Comparison of ENCODE assay signal across 13 cellular contexts in genomic region chr4:10109995-10110670, GRCh38. TPM values are rescaled to one million over a fixed set of nuclear protein-coding genes. Genes with fewer than 3 reads are reported as not detected.
DNase-seq lines count a peak whose midpoint lies in the region; ATAC-seq and TF ChIP-seq lines count a peak whose summit lies in the region.
"Had no signal": no experiment of that assay in that cellular context is flagged by ENCODE, and none has a peak within 500 bp of the region (broad histone marks: within the 10 kb centered on the region; RNA-seq: fewer than 3 reads in every experiment).

No MANE protein-coding gene starts in this region.

- no peaks in the 10 kb centered on the region for H3K27me3 Mint-ChIP-seq in activated CD4-positive, alpha-beta T cell treated with anti-CD3 and anti-CD28 coated beads for 36 hours
- H3K27me3 Mint-ChIP-seq in endodermal cell (ENCODE audit: insufficient read depth) = no peaks in the 10 kb centered on the region

- H3K4me1 ChIP-seq in PC-3 (ENCODE audit: insufficient read depth, low read length) (peaks cover 65% of the 10 kb centered on the region), endodermal cell (ENCODE audit: control insufficient read depth, insufficient read depth, low read length) (peaks cover 29% of the 10 kb centered on the region), skeletal muscle satellite cell (ENCODE audit: control insufficient read depth, insufficient read depth, low read length) (peaks cover 92% of the 10 kb centered on the region)

- ATAC-seq in activated CD4-positive, alpha-beta T cell treated with anti-CD3 and anti-CD28 coated beads for 36 hours = no peak
- ATAC-seq in PC-3 = no peak
- ATAC-seq: pancreas had no signal

- H3K4me1 Mint-ChIP-seq in activated CD4-positive, alpha-beta T cell treated with anti-CD3 and anti-CD28 coated beads for 36 hours = peaks cover 99% of the 10 kb centered on the region
- peaks cover 67% of the 10 kb centered on the region for H3K4me1 Mint-ChIP-seq in endodermal cell

- H3K27ac Mint-ChIP-seq in activated CD4-positive, alpha-beta T cell treated with anti-CD3 and anti-CD28 coated beads for 36 hours = peak overlapping the region; percentile 88
- peak overlapping the region; percentile 30 for H3K27ac Mint-ChIP-seq in endodermal cell

- H3K9me2 ChIP-seq in PC-3 (replicated peaks; ENCODE audit: low read length) = no peaks in the 10 kb centered on the region

- H3K36me3 Mint-ChIP-seq in activated CD4-positive, alpha-beta T cell treated with anti-CD3 and anti-CD28 coated beads for 36 hours (ENCODE audit: low read depth) = peaks cover 89% of the 10 kb centered on the region
- peaks cover 82% of the 10 kb centered on the region for H3K36me3 Mint-ChIP-seq in endodermal cell (ENCODE audit: low read depth)

- no TSS peak for BruUV-seq in PC-3 (replicated peaks; lab: Mats Ljungman, UMichigan)

- H3K4me3 ChIP-seq in PC-3 (ENCODE audit: low read length) = no peak overlapping the region
- no peak overlapping the region for H3K4me3 ChIP-seq in endodermal cell (ENCODE audit: low read length)
- no peak overlapping the region for H3K4me3 ChIP-seq in skeletal muscle satellite cell (ENCODE audit: low read length)
- H3K4me3 ChIP-seq: pancreas had no signal

- peaks cover 22% of the 10 kb centered on the region for H4K20me1 ChIP-seq in PC-3 (ENCODE audit: low read length)

- H3K36me3 ChIP-seq in PC-3 (ENCODE audit: low read depth, low read length) = peaks cover 35% of the 10 kb centered on the region
- peaks cover 94% of the 10 kb centered on the region for H3K36me3 ChIP-seq in endodermal cell (ENCODE audit: control insufficient read depth, insufficient read depth, low read length)
- H3K36me3 ChIP-seq in skeletal muscle satellite cell (ENCODE audit: insufficient read depth, low read length) = peaks cover 86% of the 10 kb centered on the region

- H3K27ac ChIP-seq in PC-3 (ENCODE audit: low read length) (no peak overlapping the region; the same call in 1 of the 2 replicates), endodermal cell (ENCODE audit: low read depth, low read length) (no peak overlapping the region)
- H3K27ac ChIP-seq: pancreas had no signal

- DNase-seq in activated CD4-positive, alpha-beta T cell treated with anti-CD3 and anti-CD28 coated beads for 36 hours = no peak
- no peak for DNase-seq in activated CD4-positive, alpha-beta T cell treated with anti-CD3 and anti-CD28 coated beads, Interleukin-2, amount 50 U/mL, for 48 hours
- DNase-seq in PC-3 (no peak), endodermal cell (no peak), DMS79 treated with DMSO at 0.1 percent for 48 hours (lab: John Stamatoyannopoulos, UW) (no peak), occipital lobe (lab: John Stamatoyannopoulos, UW) (no peak), AG08395 (ENCODE audit: low spot score) (no peak)
- DNase-seq: ACHN, kidney glomerular epithelial cell, NCI-H2171, RPMI8226 had no signal

- CTCF ChIA-PET in activated CD4-positive, alpha-beta T cell treated with anti-CD3 and anti-CD28 coated beads for 36 hours (lab: Charles Lee) = interaction anchor here (0.7 kb wide), 1 partner anchor 8 kb away, joined by 3 read pairs; no protein-coding TSS in a partner anchor
- CTCF ChIA-PET in PC-3 (lab: Charles Lee) = no interaction called here

- H3K4me2 ChIP-seq in PC-3 (ENCODE audit: low read length) (peak overlapping the region; percentile 44; the same call in 1 of the 2 replicates), skeletal muscle satellite cell (ENCODE audit: low read length) (peak overlapping the region; percentile 8)

- POLR2A ChIA-PET in activated CD4-positive, alpha-beta T cell treated with anti-CD3 and anti-CD28 coated beads for 36 hours (lab: Charles Lee) = interaction anchor here (6.2 kb wide), 1 partner anchor 8 kb away, joined by 47 read pairs; the partner anchor contains the start of gene WDR1
- POLR2A ChIA-PET in PC-3 (lab: Charles Lee; ENCODE audit: unreplicated experiment) = interaction anchor here (0.6 kb wide), 1 partner anchor 1342 kb away, joined by 9 read pairs; no protein-coding TSS in a partner anchor

- TF ChIP-seq CTCF in PC-3 (conservative IDR thresholded peaks at IDR 0.05; ENCODE audit: low read depth, low read length) (no peak), endodermal cell (conservative IDR thresholded peaks at IDR 0.05) (no peak)

- no peaks in the 10 kb centered on the region for H3K9me3 ChIP-seq in PC-3 (ENCODE audit: low read length)
- H3K9me3 ChIP-seq in endodermal cell (ENCODE audit: control insufficient read depth, low read length) = no peaks in the 10 kb centered on the region
- no peaks in the 10 kb centered on the region for H3K9me3 ChIP-seq in skeletal muscle satellite cell (replicated peaks; ENCODE audit: low read length)
- H3K9me3 ChIP-seq: pancreas had no signal

- peaks cover 96% of the 10 kb centered on the region for H3K79me2 ChIP-seq in PC-3 (ENCODE audit: low read length)

- no peaks in the 10 kb centered on the region for H3K9me3 Mint-ChIP-seq in activated CD4-positive, alpha-beta T cell treated with anti-CD3 and anti-CD28 coated beads for 36 hours (ENCODE audit: low read depth)
- no peaks in the 10 kb centered on the region for H3K9me3 Mint-ChIP-seq in endodermal cell

- peak overlapping the region; percentile 57 for H3K4me3 Mint-ChIP-seq in activated CD4-positive, alpha-beta T cell treated with anti-CD3 and anti-CD28 coated beads for 36 hours
- no peak overlapping the region for H3K4me3 Mint-ChIP-seq in endodermal cell

- H3F3A ChIP-seq in PC-3 (ENCODE audit: low read length, unreplicated experiment) = no peaks in the 10 kb centered on the region

- H3K27me3 ChIP-seq in PC-3 (ENCODE audit: low read length) (no peaks in the 10 kb centered on the region), endodermal cell (ENCODE audit: control insufficient read depth, insufficient read depth, low read length, poor library complexity, severe bottlenecking) (no peaks in the 10 kb centered on the region), skeletal muscle satellite cell (ENCODE audit: control insufficient read depth, insufficient read depth, low read length) (no peaks in the 10 kb centered on the region)
- H3K27me3 ChIP-seq: pancreas had no signal

- 95 to 96% methylated on average over 9 to 11 of the region's 11 CpGs for WGBS in endodermal cell (ENCODE audit: insufficient coverage in 1 of 2, insufficient read length in 1 of 2), 2 experiments

- H3K9ac ChIP-seq in PC-3 (ENCODE audit: low read length) = no peak overlapping the region
- no peak overlapping the region for H3K9ac ChIP-seq in endodermal cell (ENCODE audit: extremely low read depth, low read length, poor library complexity, severe bottlenecking)
- H3K9ac ChIP-seq in skeletal muscle satellite cell (ENCODE audit: low read depth, low read length) = no peak overlapping the region

- intact Hi-C loops in activated CD4-positive, alpha-beta T cell treated with anti-CD3 and anti-CD28 coated beads for 36 hours (cut with DNase I, micrococcal nuclease) = no loop called here
- intact Hi-C loops in PC-3 (cut with micrococcal nuclease) = no loop called here

- H2AFZ ChIP-seq in PC-3 (ENCODE audit: low read length) = no peak overlapping the region

RNA-seq across cellular contexts. Expression of gene WDR1, which starts 6.5 kb away (rescaled TPM):
- 100 to 1,000 TPM; 308 to 354 TPM for total RNA-seq in activated CD4-positive, alpha-beta T cell treated with anti-CD3 and anti-CD28 coated beads for 36 hours
- 148 and 150 TPM in 2 replicates for total RNA-seq in PC-3 (2014; rRNA removed)
- 100 to 1,000 TPM; 222 to 345 TPM for total RNA-seq in endodermal cell
- polyA plus RNA-seq in endodermal cell (2013, experiment 1 of 2) = 127 TPM
- 106 TPM for polyA plus RNA-seq in endodermal cell (2013, experiment 2 of 2)
- total RNA-seq in skeletal muscle satellite cell (2012; rRNA removed) = 277 and 319 TPM in 2 replicates
- 75.5 TPM for total RNA-seq in occipital lobe
